ENCODE assay signal across 6 cellular contexts in the genomic region with DNA sequence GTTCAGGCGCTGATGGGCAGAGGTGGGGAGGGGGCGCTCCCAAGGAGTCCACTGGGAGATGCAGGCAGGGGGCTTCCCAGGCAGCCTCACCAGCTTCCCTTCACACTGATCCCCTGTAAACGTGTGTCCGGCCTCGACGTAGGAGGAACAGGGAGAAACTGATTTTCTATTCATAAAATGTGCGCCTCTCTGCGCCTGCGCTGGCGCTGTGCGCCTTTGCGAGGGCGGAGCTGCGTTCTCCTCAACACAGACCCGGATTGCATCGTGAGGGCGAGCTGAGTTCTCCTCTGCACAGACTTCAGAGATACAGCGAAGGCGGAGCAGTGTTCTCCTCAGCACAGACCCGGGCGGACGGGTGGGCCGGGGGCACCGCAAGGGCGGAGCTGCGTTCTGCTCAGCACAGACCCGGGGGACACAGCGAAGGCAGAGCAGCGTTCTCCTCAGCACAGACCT.
DNase-seq lines count a peak whose midpoint lies in the region; ATAC-seq, FAIRE-seq and TF ChIP-seq lines count a peak whose summit lies in the region.
"Not testable (repeated sequence)": the region's sequence is repeated elsewhere in the genome, so short reads cannot be mapped to it uniquely, and the experiment has no call there.

No MANE protein-coding gene starts in this region.

- FAIRE-seq in kidney (lab: Jason Lieb, UNC) = not testable (repeated sequence)

- H3K79me2 ChIP-seq in MM.1S (ENCODE audit: low read length) = not testable (repeated sequence)

- not testable (repeated sequence) for H3K27me3 Mint-ChIP-seq in chondrocyte (ENCODE audit: low read depth); natural killer cell (ENCODE audit: low read depth in 2 of 2)

- peak overlapping the region; percentile 10; the same call in 1 of the 2 replicates for H3K4me2 ChIP-seq in MM.1S (ENCODE audit: low read depth, low read length)

- not testable (repeated sequence) for DNase-seq in MM.1S; stimulated activated effector memory CD8-positive, alpha-beta T cell treated with anti-CD3 and anti-CD28 coated beads, Interleukin-12 subunit alpha, Interleukin-12 subunit beta, amount 100 ng/mL, for 72 hours (ENCODE audit: low spot score in 2 of 2)
- peak; percentile 52 for DNase-seq in activated CD8-positive, alpha-beta memory T cell treated with anti-CD3 and anti-CD28 coated beads for 24 hours
- DNase-seq in chondrocyte (ENCODE audit: low spot score) = peak; percentile 100
- DNase-seq in kidney = peak; percentile 79
- DNase-seq in natural killer cell = peak; percentile 24

- not testable (repeated sequence) for H3K27me3 ChIP-seq in MM.1S (replicated peaks; ENCODE audit: insufficient read depth, low read length)

- H3K4me3 Mint-ChIP-seq in chondrocyte (ENCODE audit: unreplicated experiment); natural killer cell; stimulated activated effector memory CD8-positive, alpha-beta T cell treated with anti-CD3 and anti-CD28 coated beads, Interleukin-12 subunit alpha, Interleukin-12 subunit beta, amount 100 ng/mL, for 72 hours: not testable (repeated sequence)

- H3K4me3 ChIP-seq in MM.1S (ENCODE audit: low read length) = peak overlapping the region; percentile 8; the same call in 1 of the 2 replicates
- not testable (repeated sequence) for H3K4me3 ChIP-seq in kidney (ENCODE audit: low read length in 2 of 2)

- not testable (repeated sequence) for H3K4me1 ChIP-seq in MM.1S (ENCODE audit: low read length); kidney (ENCODE audit: control insufficient read depth in 1 of 2, insufficient read depth in 1 of 2, low read depth in 1 of 2, low read length in 2 of 2)

- TF ChIP-seq CTCF in MM.1S (IDR thresholded peaks at IDR 0.05; ENCODE audit: low read length); chondrocyte (IDR thresholded peaks at IDR 0.05); kidney (IDR thresholded peaks at IDR 0.05; ENCODE audit: borderline replicate concordance, extremely low read depth, insufficient read depth); natural killer cell (IDR thresholded peaks at IDR 0.05): not testable (repeated sequence)

- not testable (repeated sequence) for H3K27ac ChIP-seq in MM.1S (ENCODE audit: low read length); kidney (ENCODE audit: low read depth in 2 of 2, low read length in 2 of 2)

- not testable (repeated sequence) for H3K36me3 ChIP-seq in MM.1S (replicated peaks; ENCODE audit: insufficient read depth, low read length); kidney (ENCODE audit: control insufficient read depth in 1 of 2, insufficient read depth in 2 of 2, low read length in 2 of 2)

- 0 out of 2 replicates have a peak overlapping the region, but pooled peaks have one; percentile 17 for H2AFZ ChIP-seq in MM.1S (ENCODE audit: low read length)

- H3K4me1 Mint-ChIP-seq in chondrocyte (ENCODE audit: low read depth); natural killer cell; stimulated activated effector memory CD8-positive, alpha-beta T cell treated with anti-CD3 and anti-CD28 coated beads, Interleukin-12 subunit alpha, Interleukin-12 subunit beta, amount 100 ng/mL, for 72 hours: not testable (repeated sequence)

- not testable (repeated sequence) for H3K9me2 ChIP-seq in MM.1S (replicated peaks; ENCODE audit: insufficient read depth, low read length)

- H3F3A ChIP-seq in MM.1S (ENCODE audit: insufficient read depth, low read length) = not testable (repeated sequence)

- not testable (repeated sequence) for H4K20me1 ChIP-seq in MM.1S (ENCODE audit: insufficient read depth, low read length)

- H3K9me3 ChIP-seq in MM.1S (replicated peaks; ENCODE audit: insufficient read depth, low read length); kidney (ENCODE audit: control insufficient read depth in 1 of 2, low read length in 2 of 2): not testable (repeated sequence)

- not testable (repeated sequence) for H3K9ac ChIP-seq in MM.1S (ENCODE audit: low read length); kidney (ENCODE audit: low read length in 2 of 2)

- H3K36me3 Mint-ChIP-seq in chondrocyte (ENCODE audit: low read depth); natural killer cell; stimulated activated effector memory CD8-positive, alpha-beta T cell treated with anti-CD3 and anti-CD28 coated beads, Interleukin-12 subunit alpha, Interleukin-12 subunit beta, amount 100 ng/mL, for 72 hours: not testable (repeated sequence)

- intact Hi-C loops in kidney (cut with DNase I) = not testable (repeated sequence)
- intact Hi-C loops in natural killer cell (cut with micrococcal nuclease) = loop anchor here (5.0 kb wide), 2 partner anchors 60 to 125 kb away; no protein-coding TSS in a partner anchor

- peak in 1 of 3 donors; percentile 31 for ATAC-seq in natural killer cell
- peak; percentile 35 for ATAC-seq in stimulated activated effector memory CD8-positive, alpha-beta T cell treated with anti-CD3 and anti-CD28 coated beads, Interleukin-12 subunit alpha, Interleukin-12 subunit beta, amount 100 ng/mL, for 72 hours

- not testable (repeated sequence) for H3K9me3 Mint-ChIP-seq in chondrocyte (ENCODE audit: low read depth); natural killer cell; stimulated activated effector memory CD8-positive, alpha-beta T cell treated with anti-CD3 and anti-CD28 coated beads, Interleukin-12 subunit alpha, Interleukin-12 subunit beta, amount 100 ng/mL, for 72 hours

- H3K27ac Mint-ChIP-seq in chondrocyte (ENCODE audit: unreplicated experiment); natural killer cell; stimulated activated effector memory CD8-positive, alpha-beta T cell treated with anti-CD3 and anti-CD28 coated beads, Interleukin-12 subunit alpha, Interleukin-12 subunit beta, amount 100 ng/mL, for 72 hours: not testable (repeated sequence)
